Comparison of ENCODE assay signal across 15 cellular contexts in genomic region chr6:128415387-128415786, GRCh38.
"Had no signal": no experiment of that assay in that cellular context is flagged by ENCODE, and none has a peak within 500 bp of the region (broad histone marks: within the 10 kb centered on the region; RNA-seq: fewer than 3 reads in every experiment).

No MANE protein-coding gene starts in this region.

- DNase-seq: activated CD4-positive, alpha-beta T cell treated with anti-CD3 and anti-CD28 coated beads, Interleukin-2, amount 50 U/mL, for 4 hours; activated CD4-positive, CD25-positive, alpha-beta regulatory T cell treated with anti-CD3 and anti-CD28 coated beads, Interleukin-2, amount 50 U/mL, for 72 hours; activated naive CD4-positive, alpha-beta T cell treated with Interleukin-2 at 50 U/mL for 16 hours; activated naive CD8-positive, alpha-beta T cell treated with anti-CD3 and anti-CD28 coated beads, Interleukin-2, amount 50 U/mL, for 24 hours; activated T-cell treated with anti-CD3 and anti-CD28 coated beads for 4 hours; aorta; cerebellar nuclear complex; dermis blood vessel endothelial cell; endodermal cell; kidney; left lung; mammary epithelial cell; mucosa of descending colon; naive thymus-derived CD4-positive, alpha-beta T cell; retina had no signal
